In genomic region chr3:142981108-142981507, GRCh38 we compare ENCODE assay signal across 1 cellular context.
TF ChIP-seq lines count a peak whose summit lies in the region.

No MANE protein-coding gene starts in this region.

TF ChIP-seq in HCT116, 20 proteins besides CTCF, POLR2A, EP300 and RAD21 (continued from another document):
- TF ChIP-seq REST (IDR thresholded peaks at IDR 0.05; ENCODE audit: low read depth) (no peak), POLR2AphosphoS5 (IDR thresholded peaks at IDR 0.05; ENCODE audit: low read depth, low read length) (no peak), CBX3 (IDR thresholded peaks at IDR 0.05; ENCODE audit: low read depth) (no peak), EZH2phosphoT487 (IDR thresholded peaks at IDR 0.05; ENCODE audit: borderline replicate concordance) (no peak), SIN3A (IDR thresholded peaks at IDR 0.05; ENCODE audit: low read depth) (no peak), YY1 (IDR thresholded peaks at IDR 0.05; ENCODE audit: extremely low read depth, insufficient replicate concordance, low read depth, low read length) (no peak), EGR1 (IDR thresholded peaks at IDR 0.05; ENCODE audit: low read depth) (no peak), SRF (IDR thresholded peaks at IDR 0.05; ENCODE audit: low read depth) (no peak), ATF3 (IDR thresholded peaks at IDR 0.05) (no peak)
